ENCODE assay signal across 14 cellular contexts in the genomic region with DNA sequence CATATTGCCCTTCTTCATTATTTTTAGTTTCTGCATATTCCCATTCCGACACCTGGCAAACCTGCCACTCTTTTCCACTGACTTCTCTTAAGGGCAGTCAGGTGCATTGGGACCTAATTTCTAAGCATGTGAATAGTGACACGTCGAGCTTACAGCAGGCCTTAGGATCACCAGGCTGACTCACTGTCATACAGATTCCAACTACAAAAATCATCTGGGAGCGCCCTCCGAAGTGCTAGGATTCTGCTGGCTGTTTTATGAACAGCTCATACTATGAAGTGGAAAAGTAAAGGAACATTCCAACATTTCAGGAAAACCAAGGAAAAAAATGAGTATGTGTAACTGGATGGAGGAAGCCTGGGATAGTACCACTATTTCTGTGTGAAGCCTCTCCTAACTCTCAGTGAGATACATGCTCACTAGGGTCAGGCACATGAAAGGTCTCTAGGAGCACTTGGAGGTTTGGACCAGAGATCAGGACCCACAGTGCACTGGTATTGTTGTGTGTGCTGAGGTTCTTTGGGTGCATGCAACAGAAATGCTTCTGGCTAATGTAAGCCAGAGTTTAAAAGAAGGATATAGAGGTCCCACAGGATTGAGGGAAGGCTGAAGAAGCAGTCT.
DNase-seq lines count a peak whose midpoint lies in the region; ATAC-seq, FAIRE-seq and TF ChIP-seq lines count a peak whose summit lies in the region.
"Had no signal": no experiment of that assay in that cellular context is flagged by ENCODE, and none has a peak within 500 bp of the region (broad histone marks: within the 10 kb centered on the region; RNA-seq: fewer than 3 reads in every experiment).

No MANE protein-coding gene starts in this region.

- H3K9me1 ChIP-seq in endothelial cell of umbilical vein (replicated peaks; ENCODE audit: control insufficient read depth, extremely low read depth, insufficient read depth, low read length), result no peaks in the 10 kb centered on the region

- H3K4me3 Mint-ChIP-seq in neural progenitor cell, result no peak overlapping the region
- H3K4me3 Mint-ChIP-seq in activated T-cell treated with anti-CD3 and anti-CD28 coated beads, Interleukin-2, amount 50 U/mL, for 4 hours, result no peak overlapping the region
- H3K4me3 Mint-ChIP-seq: CD8-positive, alpha-beta T cell had no signal

- no peak for ATAC-seq in activated T-cell treated with anti-CD3 and anti-CD28 coated beads, Interleukin-2, amount 50 U/mL, for 4 hours
- ATAC-seq: CD8-positive, alpha-beta T cell; heart right ventricle had no signal

- peaks cover 10% of the 10 kb centered on the region; the same call in 1 of the 2 replicates for H3K36me3 ChIP-seq in PC-9 (ENCODE audit: low read depth)
- no peaks in the 10 kb centered on the region for H3K36me3 ChIP-seq in endothelial cell of umbilical vein (ENCODE audit: control insufficient read depth in 2 of 2, extremely low read depth in 1 of 2, insufficient read depth in 2 of 2, low read length in 2 of 2)
- peaks cover 10% of the 10 kb centered on the region for H3K36me3 ChIP-seq in neural progenitor cell
- H3K36me3 ChIP-seq in Peyer's patch, result no peaks in the 10 kb centered on the region
- H3K36me3 ChIP-seq: heart right ventricle had no signal

- H3K4me2 ChIP-seq in PC-9 (peak overlapping the region; percentile 18), endothelial cell of umbilical vein (ENCODE audit: insufficient read depth, low read length) (no peak overlapping the region), neural progenitor cell (no peak overlapping the region)

- H2AFZ ChIP-seq in PC-9, result no peak overlapping the region
- H2AFZ ChIP-seq in endothelial cell of umbilical vein (ENCODE audit: low read depth, low read length), result peak overlapping the region; percentile 27
- H2AFZ ChIP-seq in neural progenitor cell (replicated peaks), result no peak overlapping the region

- H3K4me3 ChIP-seq in AG10803 (ENCODE audit: low read length) (no peak overlapping the region), PC-9 (no peak overlapping the region), endothelial cell of umbilical vein (replicated peaks in 1 of 3; ENCODE audit: insufficient read depth in 1 of 3, low read depth in 1 of 3, low read length in 3 of 3) (no peak overlapping the region), neural progenitor cell (no peak overlapping the region), Peyer's patch (no peak overlapping the region)
- H3K4me3 ChIP-seq: heart right ventricle had no signal

- CTCF ChIA-PET in PC-9 (lab: Charles Lee), result interaction anchor here (0.7 kb wide), 1 partner anchor 831 kb away, joined by 3 read pairs; no protein-coding TSS in a partner anchor
- CTCF ChIA-PET in endothelial cell of umbilical vein (lab: Charles Lee), result interaction anchor here (0.7 to 1.0 kb wide), 3 partner anchors 8 to 18 kb away, joined by 3 read pairs; no protein-coding TSS in a partner anchor

- H3K9me3 Mint-ChIP-seq in neural progenitor cell, result peaks cover 29% of the 10 kb centered on the region
- peaks cover 5% of the 10 kb centered on the region for H3K9me3 Mint-ChIP-seq in activated T-cell treated with anti-CD3 and anti-CD28 coated beads, Interleukin-2, amount 50 U/mL, for 4 hours

- 0 out of 2 replicates have a peak, but pooled peaks cover 3% of the 10 kb centered on the region for H3K79me2 ChIP-seq in PC-9 (ENCODE audit: low read depth)
- no peaks in the 10 kb centered on the region for H3K79me2 ChIP-seq in endothelial cell of umbilical vein (ENCODE audit: control insufficient read depth, insufficient read depth, low read length)
- no peaks in the 10 kb centered on the region for H3K79me2 ChIP-seq in neural progenitor cell (ENCODE audit: low read depth)

- FAIRE-seq in endothelial cell of umbilical vein (lab: Jason Lieb, UNC), result no peak

- H3K9me3 ChIP-seq in PC-9 (ENCODE audit: insufficient read depth, low read depth) (peaks cover 16% of the 10 kb centered on the region), endothelial cell of umbilical vein (replicated peaks; ENCODE audit: control insufficient read depth, insufficient read depth, low read length) (no peaks in the 10 kb centered on the region), neural progenitor cell (ENCODE audit: low read depth) (peaks cover 9% of the 10 kb centered on the region), Peyer's patch (peaks cover 0 to 7% (median under 1%) of the 10 kb centered on the region in 4 donors)

- no peaks in the 10 kb centered on the region for H3K27me3 ChIP-seq in PC-9 (ENCODE audit: insufficient read depth, low read depth)
- no peaks in the 10 kb centered on the region for H3K27me3 ChIP-seq in endothelial cell of umbilical vein (ENCODE audit: control insufficient read depth in 2 of 2, insufficient read depth in 2 of 2, low read length in 2 of 2)
- H3K27me3 ChIP-seq in neural progenitor cell, result no peaks in the 10 kb centered on the region
- H3K27me3 ChIP-seq in Peyer's patch, result no peaks in the 10 kb centered on the region
- H3K27me3 ChIP-seq: heart right ventricle had no signal

- peak overlapping the region; percentile 9 for H3K27ac Mint-ChIP-seq in neural progenitor cell
- H3K27ac Mint-ChIP-seq: CD8-positive, alpha-beta T cell had no signal

- H3K4me1 ChIP-seq in PC-9 (replicated peaks; ENCODE audit: insufficient read depth) (peaks cover 24% of the 10 kb centered on the region), endothelial cell of umbilical vein (ENCODE audit: control insufficient read depth, extremely low read depth, insufficient read depth, low read length) (no peaks in the 10 kb centered on the region), neural progenitor cell (peaks cover 31% of the 10 kb centered on the region), Peyer's patch (no peaks in the 10 kb centered on the region)

- DNase-seq in AG10803 (ENCODE audit: low read depth) (peak; percentile 93), PC-9 (peak; percentile 38 to 64), endothelial cell of umbilical vein (ENCODE audit: low read depth, low spot score) (no peak), neural progenitor cell (ENCODE audit: low spot score) (no peak), posterior vena cava (ENCODE audit: low spot score) (no peak), Peyer's patch (no peak)
- no peak for DNase-seq in activated effector memory CD4-positive, alpha-beta T cell treated with Interleukin-2 at 50 U/mL for 16 hours
- DNase-seq in activated T-cell treated with anti-CD3 and anti-CD28 coated beads, Interleukin-2, amount 50 U/mL, for 4 hours, result no peak
- DNase-seq: activated T-cell treated with anti-CD3 and anti-CD28 coated beads, Interleukin-2, amount 50 U/mL, for 48 hours; CD8-positive, alpha-beta T cell; central memory CD4-positive, alpha-beta T cell; heart right ventricle; NCI-H1694 treated with DMSO at 0.1 percent for 48 hours; OCI-M1 had no signal

- H4K20me1 ChIP-seq in PC-9 (ENCODE audit: insufficient read depth), result no peaks in the 10 kb centered on the region
- H4K20me1 ChIP-seq in endothelial cell of umbilical vein (replicated peaks; ENCODE audit: control insufficient read depth, extremely low read depth, insufficient read depth, low read length), result no peaks in the 10 kb centered on the region
- no peaks in the 10 kb centered on the region for H4K20me1 ChIP-seq in neural progenitor cell (ENCODE audit: low read depth)

- POLR2A ChIA-PET in PC-9 (lab: Charles Lee; ENCODE audit: unreplicated experiment), result interaction anchor here (0.6 to 1.0 kb wide), 2 partner anchors 12 to 115 kb away, joined by 3 to 10 read pairs; no protein-coding TSS in a partner anchor
- POLR2A ChIA-PET in endothelial cell of umbilical vein (lab: Charles Lee), result no interaction called here

- intact Hi-C loops in PC-9 (cut with micrococcal nuclease; ENCODE audit: unreplicated experiment) (no loop called here), endothelial cell of umbilical vein (cut with micrococcal nuclease) (no loop called here), posterior vena cava (cut with DNase I) (loop anchor here in 1 of 2 donors (5.0 kb wide), 1 partner anchor 138 kb away; no protein-coding TSS in a partner anchor)

- no peaks in the 10 kb centered on the region for H3K9me2 ChIP-seq in PC-9 (ENCODE audit: insufficient read depth)

- H3K27ac ChIP-seq in PC-9 (peak overlapping the region; percentile 77), endothelial cell of umbilical vein (ENCODE audit: insufficient read depth, low read depth, low read length) (no peak overlapping the region), neural progenitor cell (no peak overlapping the region), Peyer's patch (no peak overlapping the region)
- H3K27ac ChIP-seq: heart right ventricle had no signal

- no peak for TF ChIP-seq POLR2A in endothelial cell of umbilical vein (IDR thresholded peaks at IDR 0.05; ENCODE audit: low read depth, low read length)
- TF ChIP-seq POLR2A in Peyer's patch (IDR thresholded peaks at IDR 0.05), result no peak

- peaks cover 35% of the 10 kb centered on the region for H3K4me1 Mint-ChIP-seq in neural progenitor cell
- no peaks in the 10 kb centered on the region for H3K4me1 Mint-ChIP-seq in activated T-cell treated with anti-CD3 and anti-CD28 coated beads, Interleukin-2, amount 50 U/mL, for 4 hours (ENCODE audit: low read depth)

- peaks cover 16% of the 10 kb centered on the region for H3K36me3 Mint-ChIP-seq in neural progenitor cell
- peaks cover 1% of the 10 kb centered on the region for H3K36me3 Mint-ChIP-seq in activated T-cell treated with anti-CD3 and anti-CD28 coated beads, Interleukin-2, amount 50 U/mL, for 4 hours (ENCODE audit: insufficient read depth)

- peaks cover 4% of the 10 kb centered on the region for H3K27me3 Mint-ChIP-seq in neural progenitor cell (ENCODE audit: insufficient read depth, low read depth)
- no peaks in the 10 kb centered on the region for H3K27me3 Mint-ChIP-seq in activated T-cell treated with anti-CD3 and anti-CD28 coated beads, Interleukin-2, amount 50 U/mL, for 4 hours (ENCODE audit: low read depth)

- dilution Hi-C loops in endothelial cell of umbilical vein (cut with MboI; ENCODE audit: extremely low pct_ligation_motif_present, low sequenced_read_pairs), result no loop called here

- peak; percentile 7; the same call in 1 of the 2 replicates for TF ChIP-seq CTCF in AG10803 (conservative IDR thresholded peaks at IDR 0.05; ENCODE audit: low read length)
- TF ChIP-seq CTCF in PC-9 (conservative IDR thresholded peaks at IDR 0.05), result no peak
- no peak for TF ChIP-seq CTCF in endothelial cell of umbilical vein (IDR thresholded peaks at IDR 0.05; ENCODE audit: extremely low read depth in 1 of 2, insufficient read depth in 1 of 2, low read depth in 1 of 2, low read length in 2 of 2)
- no peak for TF ChIP-seq CTCF in neural progenitor cell (IDR thresholded peaks at IDR 0.05)
- no peak for TF ChIP-seq CTCF in Peyer's patch (IDR thresholded peaks at IDR 0.05)

- BruUV-seq in PC-9 (replicated peaks; lab: Mats Ljungman, UMichigan), result no TSS peak
- BruUV-seq in endothelial cell of umbilical vein (replicated peaks; lab: Mats Ljungman, UMichigan), result no TSS peak

- H3F3A ChIP-seq in PC-9 (ENCODE audit: insufficient read depth, low read depth) (peaks cover 42% of the 10 kb centered on the region), neural progenitor cell (ENCODE audit: low read depth) (peaks cover 31% of the 10 kb centered on the region)

- H3K9ac ChIP-seq in endothelial cell of umbilical vein (replicated peaks; ENCODE audit: extremely low read depth, insufficient read depth, low read length) (no peak overlapping the region), neural progenitor cell (no peak overlapping the region)

TF ChIP-seq in endothelial cell of umbilical vein, 7 proteins besides CTCF, POLR2A, EP300 and RAD21 (continues in another document):
- TF ChIP-seq FOS (IDR thresholded peaks at IDR 0.05; ENCODE audit: borderline replicate concordance, insufficient read depth, low read length), result no peak

Comparison
In these comparisons a context has a peak if more than half of its experiments do, and no peak if none do; other contexts are left out.
1. DNase-seq: peak in AG10803 (single experiment) and PC-9 (2 of 2); none in endothelial cell of umbilical vein (single experiment), neural progenitor cell (single experiment), posterior vena cava (single experiment), activated effector memory CD4-positive, alpha-beta T cell treated with Interleukin-2 at 50 U/mL for 16 hours (single experiment), activated T-cell treated with anti-CD3 and anti-CD28 coated beads, Interleukin-2, amount 50 U/mL, for 4 hours (single experiment) and Peyer's patch (0 of 3).